20 cellular contexts compared by ENCODE assay signal in the genomic region with DNA sequence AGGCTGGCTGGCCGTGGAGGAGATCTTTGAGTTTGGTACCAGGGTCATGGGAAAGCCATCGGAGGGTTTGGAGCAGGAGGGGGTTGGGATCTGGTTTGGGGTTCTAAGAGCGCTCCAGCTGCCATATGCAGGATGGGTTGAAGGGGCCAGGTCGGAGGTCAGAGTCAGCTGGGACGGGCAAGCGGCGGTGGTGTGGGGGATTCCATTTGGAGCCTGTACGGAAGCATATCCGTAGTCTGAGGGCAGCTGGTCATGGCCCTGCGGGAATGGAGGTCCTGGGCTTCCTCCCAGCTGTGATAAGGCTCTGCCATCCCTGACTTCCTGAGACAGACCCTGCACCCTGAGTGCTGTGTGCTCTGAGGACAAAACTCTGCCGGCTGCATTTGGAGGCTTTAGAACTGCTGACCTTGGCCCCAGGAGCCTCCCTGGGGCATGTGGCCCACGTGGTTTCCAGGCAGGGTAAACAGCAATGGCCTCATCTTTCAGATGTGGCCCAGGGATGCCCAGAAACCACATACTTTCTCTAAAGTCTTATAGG. TPM values are rescaled to one million over a fixed set of nuclear protein-coding genes. Genes with fewer than 3 reads are reported as not detected.
"Had no signal": no experiment of that assay in that cellular context is flagged by ENCODE, and none has a peak within 500 bp of the region (broad histone marks: within the 10 kb centered on the region; RNA-seq: fewer than 3 reads in every experiment).

No MANE protein-coding gene starts in this region.

- H3K27ac Mint-ChIP-seq: activated CD4-positive, alpha-beta T cell treated with anti-CD3 and anti-CD28 coated beads for 36 hours; activated naive CD8-positive, alpha-beta T cell treated with anti-CD3 and anti-CD28 coated beads, Interleukin-2, amount 10 ng/mL, durations not matched to agents 7 days and 5 days; endodermal cell; stimulated activated naive B cell treated with anti-CD40 and anti-IgM and Interleukin-4, amounts not matched to agents 10 μg/mL and 1 μg/mL and 100 μg/mL, for 72 hours had no signal

- H3K36me3 Mint-ChIP-seq: activated naive CD8-positive, alpha-beta T cell treated with anti-CD3 and anti-CD28 coated beads, Interleukin-2, amount 10 ng/mL, durations not matched to agents 7 days and 5 days; stimulated activated naive B cell treated with anti-CD40 and anti-IgM and Interleukin-4, amounts not matched to agents 10 μg/mL and 1 μg/mL and 100 μg/mL, for 72 hours had no signal

- ATAC-seq: activated CD4-positive, alpha-beta T cell treated with anti-CD3 and anti-CD28 coated beads for 36 hours; left lung; psoas muscle; stimulated activated naive B cell treated with anti-CD40 and anti-IgM and Interleukin-4, amounts not matched to agents 10 μg/mL and 1 μg/mL and 100 μg/mL, for 72 hours had no signal

- FAIRE-seq: keratinocyte had no signal

- H3K4me1 Mint-ChIP-seq: activated CD4-positive, alpha-beta T cell treated with anti-CD3 and anti-CD28 coated beads for 36 hours; activated naive CD8-positive, alpha-beta T cell treated with anti-CD3 and anti-CD28 coated beads, Interleukin-2, amount 10 ng/mL, durations not matched to agents 7 days and 5 days; endodermal cell; stimulated activated naive B cell treated with anti-CD40 and anti-IgM and Interleukin-4, amounts not matched to agents 10 μg/mL and 1 μg/mL and 100 μg/mL, for 72 hours had no signal

- H3K9me3 Mint-ChIP-seq: activated naive CD8-positive, alpha-beta T cell treated with anti-CD3 and anti-CD28 coated beads, Interleukin-2, amount 10 ng/mL, durations not matched to agents 7 days and 5 days; endodermal cell; stimulated activated naive B cell treated with anti-CD40 and anti-IgM and Interleukin-4, amounts not matched to agents 10 μg/mL and 1 μg/mL and 100 μg/mL, for 72 hours had no signal

- H3K27me3 ChIP-seq: cardiac muscle cell, colonic mucosa, left lung, sigmoid colon, thyroid gland had no signal

- H3K4me3 ChIP-seq: cardiac muscle cell, colonic mucosa, left lung, psoas muscle, sigmoid colon, thyroid gland had no signal

- DNase-seq: activated CD4-positive, alpha-beta T cell treated with anti-CD3 and anti-CD28 coated beads for 36 hours; activated CD4-positive, alpha-beta T cell treated with anti-CD3 and anti-CD28 coated beads, Interleukin-2, amount 50 U/mL, for 48 hours; activated naive CD8-positive, alpha-beta T cell treated with anti-CD3 and anti-CD28 coated beads, Interleukin-2, amount 10 ng/mL, durations not matched to agents 7 days and 5 days; activated T-cell treated with anti-CD3 and anti-CD28 coated beads for 4 hours; amygdala; colonic mucosa; endodermal cell; foreskin fibroblast; left lung; psoas muscle; sigmoid colon; stimulated activated CD4-positive, alpha-beta T cell treated with anti-CD3 and anti-CD28 coated beads, Interleukin-4, amount 100 ng/mL, for 4 hours; stimulated activated naive B cell treated with anti-CD40 and anti-IgM and Interleukin-4, amounts not matched to agents 10 μg/mL and 1 μg/mL and 100 μg/mL, for 72 hours; thyroid gland had no signal

- H3K27ac ChIP-seq: cardiac muscle cell, colonic mucosa, epithelial cell of prostate, left lung, psoas muscle, sigmoid colon, thyroid gland had no signal

- H3K36me3 ChIP-seq: cardiac muscle cell, colonic mucosa, sigmoid colon, thyroid gland had no signal

- H3K9me3 ChIP-seq: colonic mucosa, left lung, psoas muscle, sigmoid colon, thyroid gland had no signal

- H3K4me3 Mint-ChIP-seq: activated CD4-positive, alpha-beta T cell treated with anti-CD3 and anti-CD28 coated beads for 36 hours; activated naive CD8-positive, alpha-beta T cell treated with anti-CD3 and anti-CD28 coated beads, Interleukin-2, amount 10 ng/mL, durations not matched to agents 7 days and 5 days; endodermal cell; stimulated activated naive B cell treated with anti-CD40 and anti-IgM and Interleukin-4, amounts not matched to agents 10 μg/mL and 1 μg/mL and 100 μg/mL, for 72 hours had no signal

- H3K4me1 ChIP-seq: colonic mucosa, left lung, psoas muscle, sigmoid colon, thyroid gland had no signal

RNA-seq across cellular contexts. Expression of a gene that starts 46.5 kb away (rescaled TPM):
- total RNA-seq: activated CD4-positive, alpha-beta T cell treated with anti-CD3 and anti-CD28 coated beads for 36 hours; activated naive CD8-positive, alpha-beta T cell treated with anti-CD3 and anti-CD28 coated beads, Interleukin-2, amount 10 ng/mL, durations not matched to agents 7 days and 5 days; cardiac muscle cell; osteocyte; psoas muscle; T-helper 2 cell treated with Interferon-gamma antibody and Interleukin-4, amounts not matched to agents 100 ng/mL and 5 ng/mL, for 36 hours had no signal
- polyA plus RNA-seq: neural cell had no signal
